ENCODE assay signal across 8 cellular contexts in genomic region chr15:22838292-22839042, GRCh38. TPM values are rescaled to one million over a fixed set of nuclear protein-coding genes. Genes with fewer than 3 reads are reported as not detected.
DNase-seq lines count a peak whose midpoint lies in the region; ATAC-seq lines count a peak whose summit lies in the region.

TSS of gene NIPA2 (plus strand) at chr15:22838666. CDS start at chr15:22851732, 13,066 bp downstream.

- DNase-seq in COLO668 (lab: John Stamatoyannopoulos, UW; ENCODE audit: unreplicated experiment) = peak; percentile 98
- DNase-seq in HT1080 (ENCODE audit: low read depth) = peak; percentile 97
- DNase-seq in NOMO-1 treated with DMSO at 0.1 percent for 48 hours (lab: John Stamatoyannopoulos, UW; ENCODE audit: unreplicated experiment) = peak; percentile 96
- DNase-seq in activated CD8-positive, alpha-beta memory T cell treated with anti-CD3 and anti-CD28 coated beads for 4 hours (ENCODE audit: low read depth in 2 of 2) = peak; percentile 96 to 98
- peak; percentile 98 to 100 (median 99) for DNase-seq in effector memory CD8-positive, alpha-beta T cell
- DNase-seq in memory B cell (ENCODE audit: low spot score in 2 of 2) = peak; percentile 98 to 99
- DNase-seq in stimulated activated CD8-positive, alpha-beta memory T cell treated with anti-CD3 and anti-CD28 coated beads, Interleukin-12 subunit alpha, Interleukin-12 subunit beta, amount 100 ng/mL, for 24 hours (ENCODE audit: extremely low read depth) = peak; percentile 95

- H3K36me3 Mint-ChIP-seq in effector memory CD8-positive, alpha-beta T cell (ENCODE audit: insufficient read depth) = peaks cover 28% of the 10 kb centered on the region
- H3K36me3 Mint-ChIP-seq in memory B cell = peaks cover 8% of the 10 kb centered on the region

- H3K27me3 Mint-ChIP-seq in effector memory CD8-positive, alpha-beta T cell = no peaks in the 10 kb centered on the region
- no peaks in the 10 kb centered on the region for H3K27me3 Mint-ChIP-seq in memory B cell

- peak within 1 kb of the TSS; percentile 90 to 96 for H3K27ac Mint-ChIP-seq in effector memory CD8-positive, alpha-beta T cell
- H3K27ac Mint-ChIP-seq in memory B cell = peak within 1 kb of the TSS; percentile 97

- no peaks in the 10 kb centered on the region for H3K9me3 Mint-ChIP-seq in effector memory CD8-positive, alpha-beta T cell
- H3K9me3 Mint-ChIP-seq in memory B cell = no peaks in the 10 kb centered on the region

- peaks cover 22 to 30% of the 10 kb centered on the region in 2 donors for H3K4me1 Mint-ChIP-seq in effector memory CD8-positive, alpha-beta T cell (ENCODE audit: low read depth in 2 of 2)
- peaks cover 22% of the 10 kb centered on the region for H3K4me1 Mint-ChIP-seq in memory B cell

- peak within 1 kb of the TSS; percentile 93 to 95 for H3K4me3 Mint-ChIP-seq in effector memory CD8-positive, alpha-beta T cell
- peak within 1 kb of the TSS; percentile 97 for H3K4me3 Mint-ChIP-seq in memory B cell

- ATAC-seq in GM21360 (IDR thresholded peaks at IDR 0.05; ENCODE audit: unreplicated experiment) = peak; percentile 80
- ATAC-seq in effector memory CD8-positive, alpha-beta T cell (replicated peaks) = peak; percentile 93
- ATAC-seq in memory B cell (ENCODE audit: low read depth) = peak; percentile 80

RNA-seq across cellular contexts. Expression of gene NIPA2, which starts in this region (rescaled TPM):
- 143 and 150 TPM in 2 replicates for total RNA-seq in HT1080 (2014; rRNA removed; shearing (Covaris generic))
- 106 and 118 TPM in 2 replicates for polyA plus RNA-seq in HT1080 (2015; cell fraction: cytosol; rRNA removed)
- polyA plus RNA-seq in HT1080 (2015; cell fraction: nucleus; rRNA removed) = 52.2 and 55.8 TPM in 2 replicates

Comparison
In these comparisons a context has a peak if more than half of its experiments do, and no peak if none do; other contexts are left out.
1. Peak in every context shown above with its lines: DNase-seq and ATAC-seq.